8 cellular contexts compared by ENCODE assay signal in genomic region chr12:6869049-6870021, GRCh38. TPM values are rescaled to one million over a fixed set of nuclear protein-coding genes. Genes with fewer than 3 reads are reported as not detected.
DNase-seq lines count a peak whose midpoint lies in the region; ATAC-seq and TF ChIP-seq lines count a peak whose summit lies in the region.

No MANE protein-coding gene starts in this region.

- peak overlapping the region; percentile 97 for H3K56ac ChIP-seq in mesendoderm (ENCODE audit: low read length)

- peak overlapping the region; percentile 100 for H3K9ac ChIP-seq in mesendoderm (ENCODE audit: low read length)

- H3K27ac ChIP-seq in mesendoderm (ENCODE audit: low read depth, low read length) = no peak overlapping the region

- no peaks in the 10 kb centered on the region for H3K27me3 ChIP-seq in mesendoderm (ENCODE audit: insufficient read depth, low read length, poor library complexity)

- peaks cover 6% of the 10 kb centered on the region for H3K36me3 ChIP-seq in mesendoderm (ENCODE audit: control insufficient read depth, insufficient read depth, low read length)

- H3K36me3 Mint-ChIP-seq in activated CD4-positive, alpha-beta memory T cell treated with anti-CD3 and anti-CD28 coated beads, Interleukin-2, amount 10 ng/mL, durations not matched to agents 7 days and 5 days (ENCODE audit: low read depth) = peaks cover 72% of the 10 kb centered on the region

- peaks cover 15% of the 10 kb centered on the region for H3K79me1 ChIP-seq in mesendoderm (ENCODE audit: low read length)

- no peaks in the 10 kb centered on the region for H3K27me3 Mint-ChIP-seq in activated CD4-positive, alpha-beta memory T cell treated with anti-CD3 and anti-CD28 coated beads, Interleukin-2, amount 10 ng/mL, durations not matched to agents 7 days and 5 days

- peak overlapping the region; percentile 99 for H3K4me2 ChIP-seq in mesendoderm (ENCODE audit: low read length)

- no peak overlapping the region for H4K5ac ChIP-seq in mesendoderm (ENCODE audit: low read length)

- peaks cover 5% of the 10 kb centered on the region for H3K4me1 ChIP-seq in mesendoderm (ENCODE audit: control insufficient read depth, low read depth, low read length)

- no CpG with 5 or more reads among the region's 12 CpGs for WGBS in mesendoderm (ENCODE audit: extremely low coverage, insufficient coverage, low lambda C conversion rate)

- H3K4me3 ChIP-seq in mesendoderm (ENCODE audit: low read length) = peak overlapping the region; percentile 93

- H2BK15ac ChIP-seq in mesendoderm (replicated peaks; ENCODE audit: low read depth) = no peak overlapping the region

- DNase-seq in AG20443 (ENCODE audit: low spot score) = peak; percentile 68
- peak; percentile 68 for DNase-seq in HEK293T (ENCODE audit: extremely low spot score)
- peak; percentile 73 for DNase-seq in NCI-H748 (lab: John Stamatoyannopoulos, UW; ENCODE audit: unreplicated experiment)
- peak; percentile 88 for DNase-seq in activated CD4-positive, alpha-beta memory T cell treated with anti-CD3 and anti-CD28 coated beads, Interleukin-2, amount 10 ng/mL, durations not matched to agents 7 days and 5 days
- DNase-seq in effector CD8-positive, alpha-beta T cell (lab: John Stamatoyannopoulos, UW) = peak; percentile 74
- peak; percentile 97 for DNase-seq in mesendoderm
- DNase-seq in stimulated activated CD8-positive, alpha-beta memory T cell treated with anti-CD3 and anti-CD28 coated beads, Interleukin-12 subunit alpha, Interleukin-12 subunit beta, amount 100 ng/mL, for 4 hours (ENCODE audit: low read depth) = peak; percentile 62

- no peak overlapping the region for H2AK5ac ChIP-seq in mesendoderm (ENCODE audit: low read length)

- CTCF ChIA-PET in HEK293T (lab: Yijun Ruan, JAX) = interaction anchor here (0.5 to 2.5 kb wide), 25 partner anchors 11 to 244 kb away, joined by 3 to 26 read pairs (median 4); partner anchors contain the start of genes C12orf57, CDCA3, LRRC23 and USP5
- CTCF ChIA-PET in activated CD4-positive, alpha-beta memory T cell treated with anti-CD3 and anti-CD28 coated beads, Interleukin-2, amount 10 ng/mL, durations not matched to agents 7 days and 5 days (lab: Charles Lee) = interaction anchor here (0.6 to 11.4 kb wide), 32 partner anchors 9 to 244 kb away, joined by 3 to 161 read pairs (median 5); partner anchors contain the start of genes C12orf57, C1RL, CD4 and CDCA3

- peak overlapping the region; percentile 90 for H3K27ac Mint-ChIP-seq in activated CD4-positive, alpha-beta memory T cell treated with anti-CD3 and anti-CD28 coated beads, Interleukin-2, amount 10 ng/mL, durations not matched to agents 7 days and 5 days

- peak overlapping the region; percentile 97 for H3K4me3 Mint-ChIP-seq in activated CD4-positive, alpha-beta memory T cell treated with anti-CD3 and anti-CD28 coated beads, Interleukin-2, amount 10 ng/mL, durations not matched to agents 7 days and 5 days

- POLR2A ChIA-PET in HEK293T (lab: Yijun Ruan, JAX) = interaction anchor here (0.6 to 12.4 kb wide), 29 partner anchors 8 to 335 kb away, joined by 3 to 214 read pairs (median 5); partner anchors contain the start of genes C12orf57, CDCA3, COPS7A and GAPDH
- POLR2A ChIA-PET in activated CD4-positive, alpha-beta memory T cell treated with anti-CD3 and anti-CD28 coated beads, Interleukin-2, amount 10 ng/mL, durations not matched to agents 7 days and 5 days (lab: Charles Lee) = interaction anchor here (0.9 to 11.4 kb wide), 21 partner anchors 10 to 238 kb away, joined by 3 to 312 read pairs (median 5); partner anchors contain the start of genes C12orf57, CDCA3, LRRC23 and P3H3

- H4K8ac ChIP-seq in mesendoderm (ENCODE audit: low read depth, low read length) = no peak overlapping the region

- peaks cover 58% of the 10 kb centered on the region for H3K4me1 Mint-ChIP-seq in activated CD4-positive, alpha-beta memory T cell treated with anti-CD3 and anti-CD28 coated beads, Interleukin-2, amount 10 ng/mL, durations not matched to agents 7 days and 5 days

- no peak overlapping the region for H2BK5ac ChIP-seq in mesendoderm (ENCODE audit: low read length)

- no peak for ATAC-seq in HG03135 (IDR thresholded peaks at IDR 0.05; ENCODE audit: unreplicated experiment)

- no peak overlapping the region for H2BK120ac ChIP-seq in mesendoderm (ENCODE audit: low read depth, low read length)

- H3K4ac ChIP-seq in mesendoderm (ENCODE audit: low read depth, low read length) = no peak overlapping the region

- no peak overlapping the region for H3K23ac ChIP-seq in mesendoderm (ENCODE audit: low read length)

- no peaks in the 10 kb centered on the region for H3K9me3 Mint-ChIP-seq in activated CD4-positive, alpha-beta memory T cell treated with anti-CD3 and anti-CD28 coated beads, Interleukin-2, amount 10 ng/mL, durations not matched to agents 7 days and 5 days

- peaks cover 19% of the 10 kb centered on the region for H3K79me2 ChIP-seq in mesendoderm (ENCODE audit: control insufficient read depth, insufficient read depth, low read length)

- no peak overlapping the region for H3K18ac ChIP-seq in mesendoderm (ENCODE audit: low read length)

TF ChIP-seq in HEK293T, 16 proteins besides CTCF, POLR2A, EP300 and RAD21:
- TF ChIP-seq TARDBP (IDR thresholded peaks at IDR 0.05) = no peak
- peak; percentile 67 for TF ChIP-seq HDGF (IDR thresholded peaks at IDR 0.05; ENCODE audit: borderline replicate concordance)
- TF ChIP-seq BHLHE40 (IDR thresholded peaks at IDR 0.05; ENCODE audit: borderline replicate concordance) = no peak

RNA-seq across cellular contexts. Expression of gene TPI1, which starts 2.0 kb away (rescaled TPM):
- total RNA-seq in activated CD4-positive, alpha-beta memory T cell treated with anti-CD3 and anti-CD28 coated beads, Interleukin-2, amount 10 ng/mL, durations not matched to agents 7 days and 5 days = 1,000 to 10,000 TPM; 1,228 to 1,253 TPM
- 727 TPM for polyA plus RNA-seq in mesendoderm (2013, experiment 1 of 2)
- 759 TPM for polyA plus RNA-seq in mesendoderm (2013, experiment 2 of 2)

RNA-seq across cellular contexts. Expression of gene SPSB2, which starts 3.8 kb away (rescaled TPM):
- 10 to 100 TPM; 11.1 to 11.2 TPM for total RNA-seq in activated CD4-positive, alpha-beta memory T cell treated with anti-CD3 and anti-CD28 coated beads, Interleukin-2, amount 10 ng/mL, durations not matched to agents 7 days and 5 days
- polyA plus RNA-seq in mesendoderm (2013, experiment 1 of 2) = 6.0 TPM
- polyA plus RNA-seq in mesendoderm (2013, experiment 2 of 2) = 5.3 TPM

RNA-seq across cellular contexts. Expression of gene USP5, which starts 17.4 kb away (rescaled TPM):
- 100 to 1,000 TPM in 1 of 2 experiments, 10 to 100 TPM in 1; 91.4 to 109 TPM for total RNA-seq in activated CD4-positive, alpha-beta memory T cell treated with anti-CD3 and anti-CD28 coated beads, Interleukin-2, amount 10 ng/mL, durations not matched to agents 7 days and 5 days
- polyA plus RNA-seq in mesendoderm (2013, experiment 1 of 2) = 86.8 TPM
- polyA plus RNA-seq in mesendoderm (2013, experiment 2 of 2) = 87.0 TPM

RNA-seq across cellular contexts. Expression of gene CDCA3, which starts 18.2 kb away (rescaled TPM):
- 100 to 1,000 TPM in 1 of 2 experiments, 10 to 100 TPM in 1; 96.5 to 101 TPM for total RNA-seq in activated CD4-positive, alpha-beta memory T cell treated with anti-CD3 and anti-CD28 coated beads, Interleukin-2, amount 10 ng/mL, durations not matched to agents 7 days and 5 days
- polyA plus RNA-seq in mesendoderm (2013, experiment 1 of 2) = 80.7 TPM
- 79.7 TPM for polyA plus RNA-seq in mesendoderm (2013, experiment 2 of 2)

RNA-seq across cellular contexts. Expression of gene GNB3, which starts 28.6 kb away (rescaled TPM):
- not detected for total RNA-seq in activated CD4-positive, alpha-beta memory T cell treated with anti-CD3 and anti-CD28 coated beads, Interleukin-2, amount 10 ng/mL, durations not matched to agents 7 days and 5 days
- 1.5 TPM for polyA plus RNA-seq in mesendoderm (2013, experiment 1 of 2)
- 2.0 TPM for polyA plus RNA-seq in mesendoderm (2013, experiment 2 of 2)
